12 cellular contexts compared by ENCODE assay signal in the genomic region with DNA sequence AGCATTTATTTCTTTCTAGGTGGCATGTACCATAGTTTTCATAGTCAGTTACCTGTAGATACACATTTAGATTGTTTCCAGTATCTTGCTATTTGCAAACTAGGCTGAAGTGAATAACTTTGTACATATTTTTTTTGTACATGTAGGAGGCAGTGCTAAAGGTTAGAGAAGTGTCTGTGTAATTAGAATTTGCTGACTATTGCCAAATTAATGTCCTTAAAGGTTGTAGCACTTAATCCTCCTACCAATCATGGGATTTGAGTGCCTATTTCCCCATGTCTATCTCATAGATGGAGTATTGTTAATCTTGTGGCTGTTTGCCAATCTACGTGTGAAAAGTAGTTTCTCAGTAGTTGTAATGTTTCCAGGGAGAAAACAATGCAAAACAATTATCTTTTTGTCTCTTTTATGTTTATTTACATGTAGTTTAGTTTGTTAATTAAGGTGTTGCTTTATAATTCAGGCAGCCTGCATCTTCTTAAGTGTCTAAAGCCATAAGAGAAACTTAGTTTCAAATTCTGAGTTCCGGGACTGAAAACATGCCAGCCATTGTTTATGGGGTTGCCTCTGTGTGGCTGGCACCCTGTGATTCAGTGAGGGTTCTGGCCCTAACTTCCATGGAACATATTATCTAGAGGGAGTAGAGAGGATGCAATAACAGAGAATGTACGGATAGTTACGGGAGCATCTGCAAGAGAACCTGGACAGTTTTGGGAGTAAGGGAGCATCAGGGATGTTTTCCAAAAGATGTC.
A peak's percentile ranks its signal among the peaks of the same experiment; 100 is the strongest.
DNase-seq lines count a peak whose midpoint lies in the region; ATAC-seq and TF ChIP-seq lines count a peak whose summit lies in the region.
"Had no signal": no experiment of that assay in that cellular context is flagged by ENCODE, and none has a peak within 500 bp of the region (broad histone marks: within the 10 kb centered on the region; RNA-seq: fewer than 3 reads in every experiment).

No MANE protein-coding gene starts in this region.

- ATAC-seq in HG02870 (IDR thresholded peaks at IDR 0.05; ENCODE audit: unreplicated experiment), result no peak
- ATAC-seq: activated T-cell treated with anti-CD3 and anti-CD28 coated beads, Interleukin-2, amount 50 U/mL, for 4 hours had no signal

- WGBS in prostate gland, result 39% methylated on average over 4 of the region's 4 CpGs

- H3K4me2 ChIP-seq in BLaER1 treated with 17β-estradiol and CSF1 and Interleukin-3, amounts not matched to agents 10 nM and 100 nM, result peak overlapping the region; percentile 38 to 75 (median 47); a peak in 21 of 22 replicates

- H3K27ac ChIP-seq in BLaER1 treated with 17β-estradiol and CSF1 and Interleukin-3, amounts not matched to agents 10 nM and 100 nM, result peak overlapping the region in 3 of 11 experiments; percentile 39 to 55 (median 52); a peak in 4 of 22 replicates
- H3K27ac ChIP-seq in prostate gland, result peak overlapping the region; percentile 39 to 49

- no peak overlapping the region for H3K4me3 ChIP-seq in BLaER1 treated with 17β-estradiol and CSF1 and Interleukin-3, amounts not matched to agents 10 nM and 100 nM
- H3K4me3 ChIP-seq in adipocyte (ENCODE audit: low read length) (peak overlapping the region; percentile 45), prostate gland (no peak overlapping the region)
- H3K4me3 ChIP-seq: mucosa of descending colon had no signal

- DNase-seq in adipocyte (ENCODE audit: low read depth) (no peak), globus pallidus (ENCODE audit: low spot score) (peak; percentile 85), prostate gland (ENCODE audit: low spot score) (no peak), ureter (ENCODE audit: low spot score) (no peak), erythroblast (lab: John Stamatoyannopoulos, UW) (no peak)
- no peak for DNase-seq in activated CD8-positive, alpha-beta memory T cell treated with anti-CD3 and anti-CD28 coated beads, Interleukin-2, amount 50 U/mL, for 4 hours
- DNase-seq: activated T-cell treated with anti-CD3 and anti-CD28 coated beads, Interleukin-2, amount 50 U/mL, for 4 hours; GDM1; mucosa of descending colon; NCI-H1930 had no signal

- peaks cover 56 to 100% (median 96%) of the 10 kb centered on the region in 11 experiments; a peak in 21 of 22 replicates for H4K20me1 ChIP-seq in BLaER1 treated with 17β-estradiol and CSF1 and Interleukin-3, amounts not matched to agents 10 nM and 100 nM

- no peaks in the 10 kb centered on the region for H3K27me3 ChIP-seq in BLaER1 treated with 17β-estradiol and CSF1 and Interleukin-3, amounts not matched to agents 10 nM and 100 nM
- H3K27me3 ChIP-seq in adipocyte (replicated peaks; ENCODE audit: control insufficient read depth, insufficient read depth, low read length) (no peaks in the 10 kb centered on the region), prostate gland (replicated peaks; ENCODE audit: insufficient read depth) (no peaks in the 10 kb centered on the region)

- no peak overlapping the region for H3K9ac ChIP-seq in BLaER1 treated with 17β-estradiol and CSF1 and Interleukin-3, amounts not matched to agents 10 nM and 100 nM
- H3K9ac ChIP-seq in adipocyte (ENCODE audit: low read length), result peak overlapping the region; percentile 73

- intact Hi-C loops in prostate gland (cut with DNase I), result loop anchor here (5.0 kb wide), 1 partner anchor 36 kb away; no protein-coding TSS in a partner anchor

- peaks cover 9 to 65% (median 17%) of the 10 kb centered on the region in 11 experiments; a peak in 14 of 22 replicates for H3K36me3 ChIP-seq in BLaER1 treated with 17β-estradiol and CSF1 and Interleukin-3, amounts not matched to agents 10 nM and 100 nM
- H3K36me3 ChIP-seq in adipocyte (ENCODE audit: control insufficient read depth, insufficient read depth, low read length, severe bottlenecking), result no peaks in the 10 kb centered on the region
- no peaks in the 10 kb centered on the region for H3K36me3 ChIP-seq in prostate gland

- H3K9me3 ChIP-seq in BLaER1 treated with 17β-estradiol and CSF1 and Interleukin-3, amounts not matched to agents 10 nM and 100 nM (replicated peaks in 1 of 11), result no peaks in the 10 kb centered on the region
- H3K9me3 ChIP-seq in adipocyte (ENCODE audit: control insufficient read depth, low read length), result no peaks in the 10 kb centered on the region
- no peaks in the 10 kb centered on the region for H3K9me3 ChIP-seq in prostate gland
- H3K9me3 ChIP-seq: mucosa of descending colon had no signal

- no peak for TF ChIP-seq CTCF in prostate gland (IDR thresholded peaks at IDR 0.05)

- no peak for TF ChIP-seq POLR2A in prostate gland (IDR thresholded peaks at IDR 0.05)
- no peak for TF ChIP-seq POLR2A in erythroblast (IDR thresholded peaks at IDR 0.05; ENCODE audit: low read length)

- peaks cover 51 to 99% (median 80%) of the 10 kb centered on the region in 10 experiments for H3K4me1 ChIP-seq in BLaER1 treated with 17β-estradiol and CSF1 and Interleukin-3, amounts not matched to agents 10 nM and 100 nM
- H3K4me1 ChIP-seq in adipocyte (ENCODE audit: control insufficient read depth, insufficient read depth, low read length), result peaks cover 77% of the 10 kb centered on the region
- peaks cover 27% of the 10 kb centered on the region for H3K4me1 ChIP-seq in prostate gland (replicated peaks)
